Comparison of ENCODE assay signal across 8 cellular contexts in the genomic region with DNA sequence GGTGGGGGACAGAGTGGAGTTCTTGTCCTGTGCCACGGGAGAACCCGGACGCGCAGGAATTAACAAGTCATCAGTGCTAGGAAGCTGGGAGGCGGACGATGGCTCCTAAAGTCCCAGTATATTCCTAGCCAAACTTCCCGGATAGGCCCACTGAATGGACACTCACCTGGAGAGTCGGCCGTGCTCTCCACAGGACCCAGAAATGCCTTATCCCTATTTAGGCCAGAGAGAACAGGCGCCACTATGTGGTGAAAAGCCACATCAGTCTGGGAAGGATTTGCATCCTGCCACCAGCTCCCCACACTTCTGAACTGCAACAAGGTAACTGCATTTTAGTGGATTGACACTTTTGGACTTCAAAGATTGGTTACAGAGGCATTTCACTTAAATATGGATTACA. TPM values are rescaled to one million over a fixed set of nuclear protein-coding genes. Genes with fewer than 3 reads are reported as not detected.
DNase-seq lines count a peak whose midpoint lies in the region; ATAC-seq and TF ChIP-seq lines count a peak whose summit lies in the region.
"Had no signal": no experiment of that assay in that cellular context is flagged by ENCODE, and none has a peak within 500 bp of the region (broad histone marks: within the 10 kb centered on the region; RNA-seq: fewer than 3 reads in every experiment).

No MANE protein-coding gene starts in this region.

- no peaks in the 10 kb centered on the region for H3K9me3 ChIP-seq in ascending aorta

- no peak for TF ChIP-seq CTCF in ascending aorta (IDR thresholded peaks at IDR 0.05)

- H3K36me3 ChIP-seq in ascending aorta, result no peaks in the 10 kb centered on the region

- peak overlapping the region; percentile 85 to 93 for H3K4me3 Mint-ChIP-seq in stimulated activated naive CD8-positive, alpha-beta T cell treated with anti-CD3 and anti-CD28 coated beads, Interleukin-15, amount 100 ng/mL, for 72 hours

- DNase-seq in Daoy (ENCODE audit: low read depth) (peak; percentile 34), LHCN-M2 (ENCODE audit: low read depth) (peak; percentile 17), ascending aorta (ENCODE audit: low spot score in 2 of 2) (no peak), iPS-NIHi11 (ENCODE audit: low spot score) (peak; percentile 58)
- DNase-seq in stimulated activated naive CD8-positive, alpha-beta T cell treated with anti-CD3 and anti-CD28 coated beads, Interleukin-15, amount 100 ng/mL, for 72 hours, result no peak

- peaks cover 4% of the 10 kb centered on the region for H3K27me3 ChIP-seq in ascending aorta

- ATAC-seq in stimulated activated naive CD8-positive, alpha-beta T cell treated with anti-CD3 and anti-CD28 coated beads, Interleukin-15, amount 100 ng/mL, for 72 hours, result no peak
- ATAC-seq in HG02852 (IDR thresholded peaks at IDR 0.05; ENCODE audit: unreplicated experiment) (no peak), HG02885 (IDR thresholded peaks at IDR 0.05; ENCODE audit: poor library complexity, unreplicated experiment) (no peak)

- H3K27me3 Mint-ChIP-seq in stimulated activated naive CD8-positive, alpha-beta T cell treated with anti-CD3 and anti-CD28 coated beads, Interleukin-15, amount 100 ng/mL, for 72 hours, result peaks cover 11% of the 10 kb centered on the region

- peaks cover 0 to 2% of the 10 kb centered on the region in 2 donors for H3K4me1 ChIP-seq in ascending aorta

- H3K4me1 Mint-ChIP-seq in stimulated activated naive CD8-positive, alpha-beta T cell treated with anti-CD3 and anti-CD28 coated beads, Interleukin-15, amount 100 ng/mL, for 72 hours, result peaks cover 9% of the 10 kb centered on the region

- peaks cover under 1 to 6% of the 10 kb centered on the region in 2 donors for H3K9me3 Mint-ChIP-seq in stimulated activated naive CD8-positive, alpha-beta T cell treated with anti-CD3 and anti-CD28 coated beads, Interleukin-15, amount 100 ng/mL, for 72 hours

- H3K4me3 ChIP-seq in ascending aorta, result peak overlapping the region; percentile 41 to 68

- no peak overlapping the region for H3K27ac ChIP-seq in ascending aorta

- no peak overlapping the region for H3K27ac Mint-ChIP-seq in stimulated activated naive CD8-positive, alpha-beta T cell treated with anti-CD3 and anti-CD28 coated beads, Interleukin-15, amount 100 ng/mL, for 72 hours

- intact Hi-C loops in ascending aorta (cut with DNase I), result no loop called here

RNA-seq across cellular contexts. Expression of gene CFAP299, which starts 1.1 kb away (rescaled TPM):
- total RNA-seq in Daoy (2014; rRNA removed; shearing (Covaris generic)), result 2.5 TPM in 1 of 2 replicates, not detected in the other
- total RNA-seq in LHCN-M2 (2014; rRNA removed), result 0.71 and 1.3 TPM in 2 replicates
- polyA plus RNA-seq in LHCN-M2 (2012), result 2.2 TPM
- not detected for total RNA-seq in ascending aorta
- total RNA-seq: activated CD8-positive, alpha-beta memory T cell treated with anti-CD3 and anti-CD28 coated beads for 36 hours had no signal

Comparison
In these comparisons a context has a peak if more than half of its experiments do, and no peak if none do; other contexts are left out.
1. DNase-seq: peak in Daoy (single experiment), LHCN-M2 (single experiment) and iPS-NIHi11 (single experiment); none in ascending aorta (0 of 2) and stimulated activated naive CD8-positive, alpha-beta T cell treated with anti-CD3 and anti-CD28 coated beads, Interleukin-15, amount 100 ng/mL, for 72 hours (0 of 2).